Comparison of ENCODE assay signal across 16 cellular contexts in the genomic region with DNA sequence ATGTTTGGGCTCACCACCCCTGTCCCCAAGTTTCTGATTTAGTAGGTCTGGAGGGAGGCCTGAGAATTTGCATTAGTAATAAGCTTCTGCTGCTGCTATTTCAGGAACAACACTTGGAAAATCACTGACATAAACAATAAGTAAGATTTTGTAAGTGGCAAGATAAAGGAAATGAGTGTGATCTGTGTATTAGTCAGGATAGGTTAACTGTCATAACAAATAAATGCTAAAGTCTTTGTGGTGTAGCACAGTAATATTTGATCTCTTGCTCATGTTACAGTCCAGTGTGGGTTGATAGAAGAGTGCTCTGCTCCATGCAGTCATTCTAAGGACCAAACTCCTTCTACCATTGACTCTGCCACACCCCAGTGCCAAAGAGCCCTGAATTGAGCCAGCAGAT.
A peak's percentile ranks its signal among the peaks of the same experiment; 100 is the strongest.
DNase-seq lines count a peak whose midpoint lies in the region; ATAC-seq and TF ChIP-seq lines count a peak whose summit lies in the region.
"Had no signal": no experiment of that assay in that cellular context is flagged by ENCODE, and none has a peak within 500 bp of the region (broad histone marks: within the 10 kb centered on the region; RNA-seq: fewer than 3 reads in every experiment).

No MANE protein-coding gene starts in this region.

- H3K4me3 ChIP-seq in ACC112 (ENCODE audit: low read depth, low read length) (peak overlapping the region; percentile 37; the same call in 1 of the 2 replicates), RWPE2 (ENCODE audit: severe bottlenecking) (no peak overlapping the region), fibroblast of villous mesenchyme (ENCODE audit: low read depth, low read length) (no peak overlapping the region)
- H3K4me3 ChIP-seq: left ventricle myocardium inferior had no signal

- no peak for TF ChIP-seq CTCF in RWPE2 (IDR thresholded peaks at IDR 0.05; ENCODE audit: poor library complexity, severe bottlenecking)
- no peak for TF ChIP-seq CTCF in fibroblast of villous mesenchyme (IDR thresholded peaks at IDR 0.05; ENCODE audit: insufficient read depth, low read depth, low read length)

- no peak overlapping the region for H2AFZ ChIP-seq in ACC112 (ENCODE audit: low read length, unreplicated experiment)

- no peaks in the 10 kb centered on the region for H3K27me3 ChIP-seq in ACC112 (ENCODE audit: insufficient read depth, low read length)
- H3K27me3 ChIP-seq in RWPE2 (ENCODE audit: insufficient read depth, poor library complexity, severe bottlenecking) = no peaks in the 10 kb centered on the region
- H3K27me3 ChIP-seq: BE2C had no signal

- DNase-seq in GM04504 (ENCODE audit: low read depth) (peak; percentile 17), RWPE2 (ENCODE audit: low spot score) (no peak), fibroblast of villous mesenchyme (ENCODE audit: low read depth) (peak; percentile 34), GOT3 (lab: John Stamatoyannopoulos, UW) (no peak)
- DNase-seq: activated CD8-positive, alpha-beta memory T cell treated with anti-CD3 and anti-CD28 coated beads for 24 hours; activated effector memory CD4-positive, alpha-beta T cell treated with Interleukin-2 at 50 U/mL for 16 hours; BE2C; erythroblast; left ventricle myocardium inferior; NCI-H1694; NCI-H510A treated with DMSO at 0.1 percent for 48 hours; stimulated activated naive CD4-positive, alpha-beta T cell treated with Interleukin-2 at 50 U/mL for 16 hours had no signal

- ATAC-seq in RWPE2 (ENCODE audit: low read depth) (peak; percentile 96), HG02571 (IDR thresholded peaks at IDR 0.05; ENCODE audit: unreplicated experiment) (no peak), GM19324 (IDR thresholded peaks at IDR 0.05; ENCODE audit: low FRiP score, unreplicated experiment) (no peak), GM18520 (IDR thresholded peaks at IDR 0.05; ENCODE audit: unreplicated experiment) (no peak)

- no peaks in the 10 kb centered on the region for H3K9me3 ChIP-seq in RWPE2 (ENCODE audit: severe bottlenecking)
- H3K9me3 ChIP-seq: BE2C, left ventricle myocardium inferior had no signal

- H3K36me3 ChIP-seq in ACC112 (ENCODE audit: insufficient read depth, low read length) (no peaks in the 10 kb centered on the region), RWPE2 (ENCODE audit: low read depth) (no peaks in the 10 kb centered on the region)
- H3K36me3 ChIP-seq: BE2C, left ventricle myocardium inferior had no signal

- H3K4me1 ChIP-seq in ACC112 (ENCODE audit: control insufficient read depth, insufficient read depth, low read length, unreplicated experiment) = peaks cover 42% of the 10 kb centered on the region
- H3K4me1 ChIP-seq in RWPE2 (ENCODE audit: insufficient read depth, poor library complexity, severe bottlenecking) = peaks cover 3% of the 10 kb centered on the region
- H3K4me1 ChIP-seq: BE2C, left ventricle myocardium inferior had no signal

- no peaks in the 10 kb centered on the region for H3K79me2 ChIP-seq in ACC112 (ENCODE audit: control insufficient read depth, insufficient read depth, low read length, unreplicated experiment)

- peak overlapping the region; percentile 94 for H3K27ac ChIP-seq in ACC112 (ENCODE audit: low read depth, low read length)
- H3K27ac ChIP-seq in RWPE2 (ENCODE audit: poor library complexity, severe bottlenecking) = peak overlapping the region; percentile 37
- H3K27ac ChIP-seq: left ventricle myocardium inferior had no signal

Comparison
In these comparisons a context has a peak if more than half of its experiments do, and no peak if none do; other contexts are left out.
1. DNase-seq: peak in GM04504 (single experiment) and fibroblast of villous mesenchyme (single experiment); none in RWPE2 (single experiment) and GOT3 (single experiment).